18 cellular contexts compared by ENCODE assay signal in genomic region chr11:30424336-30424735, GRCh38.
DNase-seq lines count a peak whose midpoint lies in the region; ATAC-seq, FAIRE-seq and TF ChIP-seq lines count a peak whose summit lies in the region.
"Had no signal": no experiment of that assay in that cellular context is flagged by ENCODE, and none has a peak within 500 bp of the region (broad histone marks: within the 10 kb centered on the region; RNA-seq: fewer than 3 reads in every experiment).

No MANE protein-coding gene starts in this region.

- no peaks in the 10 kb centered on the region for H3K9me2 ChIP-seq in neural cell (ENCODE audit: insufficient read depth, low read length)

- no peaks in the 10 kb centered on the region for H3K9me3 ChIP-seq in right atrium auricular region
- H3K9me3 ChIP-seq in left ventricle myocardium inferior (replicated peaks): no peaks in the 10 kb centered on the region
- H3K9me3 ChIP-seq in neural cell (ENCODE audit: low read length): no peaks in the 10 kb centered on the region
- H3K9me3 ChIP-seq: HAP-1 had no signal

- ATAC-seq in Right ventricle myocardium superior (ENCODE audit: poor library complexity): peak; percentile 90

- no peak for FAIRE-seq in H54 (lab: Jason Lieb, UNC)

- H4K20me1 ChIP-seq in neural cell (ENCODE audit: insufficient read depth): no peaks in the 10 kb centered on the region

- peak overlapping the region; percentile 50 for H3K9ac ChIP-seq in neural cell (ENCODE audit: low read length)

- H3K79me2 ChIP-seq in neural cell (replicated peaks; ENCODE audit: insufficient read depth, low read length): peaks cover 19% of the 10 kb centered on the region

- H3K27me3 ChIP-seq in right atrium auricular region: no peaks in the 10 kb centered on the region
- no peaks in the 10 kb centered on the region for H3K27me3 ChIP-seq in left ventricle myocardium inferior (ENCODE audit: low read depth)
- H3K27me3 ChIP-seq in neural cell (ENCODE audit: insufficient read depth, low read depth, low read length): no peaks in the 10 kb centered on the region

- intact Hi-C loops in Right ventricle myocardium superior (cut with DNase I): no loop called here
- intact Hi-C loops in left ventricle myocardium inferior (cut with micrococcal nuclease): no loop called here

- peak; percentile 29 for TF ChIP-seq RAD21 in neural cell (conservative IDR thresholded peaks at IDR 0.05)

- H2AFZ ChIP-seq in neural cell (ENCODE audit: low read depth, low read length): no peak overlapping the region

- peaks cover 0 to 7% of the 10 kb centered on the region in 2 donors for H3K4me1 ChIP-seq in right atrium auricular region
- peaks cover 39% of the 10 kb centered on the region for H3K4me1 ChIP-seq in left ventricle myocardium inferior
- H3K4me1 ChIP-seq: HAP-1 had no signal

- TF ChIP-seq EP300 in neural cell (conservative IDR thresholded peaks at IDR 0.05; ENCODE audit: poor library complexity, severe bottlenecking): peak; percentile 99

- no peak overlapping the region for H3K27ac ChIP-seq in right atrium auricular region
- H3K27ac ChIP-seq in left ventricle myocardium inferior (replicated peaks): peak overlapping the region; percentile 62
- peak overlapping the region; percentile 90 for H3K27ac ChIP-seq in neural cell (ENCODE audit: low read length)

- TF ChIP-seq POLR2A in H54 (IDR thresholded peaks at IDR 0.05; ENCODE audit: low read depth, low read length): no peak

- DNase-seq in Right ventricle myocardium superior (peak; percentile 47), right atrium auricular region (ENCODE audit: low spot score) (no peak), left ventricle myocardium inferior (peak; percentile 17), H54 (ENCODE audit: insufficient read length, low spot score) (no peak), medulla oblongata (ENCODE audit: extremely low spot score) (no peak), SIG-M5 (lab: John Stamatoyannopoulos, UW) (no peak), NCI-H128 (lab: John Stamatoyannopoulos, UW; ENCODE audit: unreplicated experiment) (no peak)
- DNase-seq: 8988T, DMS79 treated with DMSO at 0.1 percent for 48 hours, KG1, MV-4-11, NCI-H1417, NCI-H187, NCI-H2107, NCI-H510A treated with DMSO at 0.1 percent for 48 hours, NCI-H82 had no signal

- H3K4me2 ChIP-seq in neural cell (ENCODE audit: low read length): peak overlapping the region; percentile 73

- TF ChIP-seq CTCF in right atrium auricular region (IDR thresholded peaks at IDR 0.05) (no peak), left ventricle myocardium inferior (IDR thresholded peaks at IDR 0.05; ENCODE audit: borderline replicate concordance) (no peak), neural cell (IDR thresholded peaks at IDR 0.05; ENCODE audit: poor library complexity, severe bottlenecking) (no peak)

- H3K4me3 ChIP-seq in right atrium auricular region (no peak overlapping the region), left ventricle myocardium inferior (peak overlapping the region; percentile 3), neural cell (ENCODE audit: low read length) (peak overlapping the region; percentile 53)
- H3K4me3 ChIP-seq: HAP-1 had no signal

- no peaks in the 10 kb centered on the region for H3K36me3 ChIP-seq in right atrium auricular region
- H3K36me3 ChIP-seq in left ventricle myocardium inferior: no peaks in the 10 kb centered on the region
- H3K36me3 ChIP-seq in neural cell (ENCODE audit: insufficient read depth, low read length): no peaks in the 10 kb centered on the region
- H3K36me3 ChIP-seq: HAP-1 had no signal

- no peaks in the 10 kb centered on the region for H3F3A ChIP-seq in neural cell (ENCODE audit: insufficient read depth, low read length, poor library complexity, severe bottlenecking)

TF ChIP-seq in neural cell, 6 proteins besides CTCF, POLR2A, EP300 and RAD21:
- TF ChIP-seq MXI1 (conservative IDR thresholded peaks at IDR 0.05; ENCODE audit: poor library complexity, severe bottlenecking): peak; percentile 25
- TF ChIP-seq REST (IDR thresholded peaks at IDR 0.05; ENCODE audit: borderline replicate concordance): peak; percentile 52
- no peak for TF ChIP-seq EZH2 (IDR thresholded peaks at IDR 0.05; ENCODE audit: borderline replicate concordance, insufficient read depth, low read length, poor library complexity, severe bottlenecking)
- no peak for TF ChIP-seq TAF1 (IDR thresholded peaks at IDR 0.05; ENCODE audit: low read depth)
- peak; percentile 85 for TF ChIP-seq POLR2AphosphoS5 (IDR thresholded peaks at IDR 0.05)

Comparison
In these comparisons a context has a peak if more than half of its experiments do, and no peak if none do; other contexts are left out.
1. DNase-seq: peak in Right ventricle myocardium superior (single experiment) and left ventricle myocardium inferior (single experiment); none in right atrium auricular region (single experiment), H54 (single experiment), medulla oblongata (single experiment), SIG-M5 (single experiment) and NCI-H128 (single experiment).
2. H3K27ac ChIP-seq: peak in left ventricle myocardium inferior (single experiment) and neural cell (single experiment); none in right atrium auricular region (0 of 2).
3. H3K4me3 ChIP-seq: peak in left ventricle myocardium inferior (single experiment) and neural cell (single experiment); none in right atrium auricular region (0 of 2).